ENCODE assay signal across 22 cellular contexts in genomic region chr9:129612815-129613519, GRCh38. TPM values are rescaled to one million over a fixed set of nuclear protein-coding genes. Genes with fewer than 3 reads are reported as not detected.
DNase-seq lines count a peak whose midpoint lies in the region; TF ChIP-seq lines count a peak whose summit lies in the region.
"Had no signal": no experiment of that assay in that cellular context is flagged by ENCODE, and none has a peak within 500 bp of the region (broad histone marks: within the 10 kb centered on the region; RNA-seq: fewer than 3 reads in every experiment).

No MANE protein-coding gene starts in this region.

- H3K4me3 ChIP-seq in breast epithelium (no peak overlapping the region), tibial nerve (peak overlapping the region in 2 of 4 donors; percentile 7 to 13), colonic mucosa (no peak overlapping the region)
- H3K4me3 ChIP-seq: mucosa of descending colon, SJCRH30, smooth muscle cell had no signal

- intact Hi-C loops in breast epithelium (cut with DNase I; ENCODE audit: low total_unique reads), result no loop called here
- intact Hi-C loops in MCF 10A (cut with micrococcal nuclease), result no loop called here
- intact Hi-C loops in colonic mucosa (cut with DNase I), result no loop called here
- intact Hi-C loops in posterior vena cava (cut with DNase I), result loop anchor here in 1 of 2 donors (10.0 kb wide), 1 partner anchor 278 kb away; no protein-coding TSS in a partner anchor

- no peak for TF ChIP-seq EP300 in tibial nerve (IDR thresholded peaks at IDR 0.05)

- TF ChIP-seq POLR2A in breast epithelium (IDR thresholded peaks at IDR 0.05) (no peak), tibial nerve (IDR thresholded peaks at IDR 0.05) (peak in 1 of 2 donors; percentile 41)

- H3K36me3 Mint-ChIP-seq in MCF 10A (ENCODE audit: insufficient read depth, unreplicated experiment) (no peaks in the 10 kb centered on the region), brain (no peaks in the 10 kb centered on the region), nephron (ENCODE audit: low read depth) (no peaks in the 10 kb centered on the region)
- H3K36me3 Mint-ChIP-seq: activated naive CD4-positive, alpha-beta T cell treated with anti-CD3 and anti-CD28 coated beads, Interleukin-2, amount 10 ng/mL, durations not matched to agents 7 days and 5 days; CD4-positive, CD25-positive, alpha-beta regulatory T cell had no signal

- POLR2A ChIA-PET in MCF 10A (lab: Yijun Ruan, JAX), result interaction anchor here (0.6 to 1.1 kb wide), 2 partner anchors 11 to 63 kb away, joined by 3 to 4 read pairs; no protein-coding TSS in a partner anchor

- H3K4me1 Mint-ChIP-seq in MCF 10A (ENCODE audit: insufficient read depth, unreplicated experiment), result peaks cover 6% of the 10 kb centered on the region
- peaks cover 48% of the 10 kb centered on the region for H3K4me1 Mint-ChIP-seq in brain
- H3K4me1 Mint-ChIP-seq in nephron, result peaks cover 10% of the 10 kb centered on the region

- whole genome bisulfite sequencing in tibial nerve, 2 donors, result 56 to 65% methylated on average over 8 to 13 of the region's 15 CpGs

- H3K27ac Mint-ChIP-seq in MCF 10A (ENCODE audit: low read depth, unreplicated experiment), result no peak overlapping the region
- peak overlapping the region; percentile 88 to 97 (median 92) for H3K27ac Mint-ChIP-seq in brain
- peak overlapping the region; percentile 63 to 87 (median 68) for H3K27ac Mint-ChIP-seq in nephron
- H3K27ac Mint-ChIP-seq: activated CD4-positive, alpha-beta memory T cell treated with anti-CD3 and anti-CD28 coated beads, Interleukin-2, amount 10 ng/mL, durations not matched to agents 7 days and 5 days; activated naive CD4-positive, alpha-beta T cell treated with anti-CD3 and anti-CD28 coated beads, Interleukin-2, amount 10 ng/mL, durations not matched to agents 7 days and 5 days; activated T-cell treated with anti-CD3 and anti-CD28 coated beads, Interleukin-2, amount 50 U/mL, for 24 hours; CD4-positive, CD25-positive, alpha-beta regulatory T cell; dendritic cell treated with granulocyte-macrophage colony-stimulating factor and Interleukin-4, amounts not matched to agents 40 ng/mL and 50 ng/mL, for 4 days had no signal

- H3K27me3 Mint-ChIP-seq in MCF 10A (ENCODE audit: insufficient read depth, unreplicated experiment) (no peaks in the 10 kb centered on the region), brain (no peaks in the 10 kb centered on the region), nephron (ENCODE audit: low read depth) (peaks cover 3% of the 10 kb centered on the region)

- CTCF ChIA-PET in MCF 10A (lab: Yijun Ruan, JAX), result interaction anchor here (0.5 to 4.6 kb wide), 13 partner anchors 8 to 481 kb away, joined by 3 to 50 read pairs (median 6); partner anchors contain the start of gene C9orf50

- BruUV-seq in MCF 10A (replicated peaks; lab: Mats Ljungman, UMichigan), result no TSS peak

- no peak overlapping the region for H3K9ac ChIP-seq in colonic mucosa (ENCODE audit: low read depth in 2 of 2, low read length in 2 of 2)

- H3K4me1 ChIP-seq in breast epithelium (peaks cover 9 to 12% of the 10 kb centered on the region in 2 donors), tibial nerve (peaks cover 0 to 58% (median 36%) of the 10 kb centered on the region in 4 donors), colonic mucosa (peaks cover 8% of the 10 kb centered on the region)

- H3K9me3 Mint-ChIP-seq in MCF 10A (ENCODE audit: unreplicated experiment), result no peaks in the 10 kb centered on the region
- peaks cover 0 to 3% (median 0%) of the 10 kb centered on the region in 5 experiments for H3K9me3 Mint-ChIP-seq in brain
- no peaks in the 10 kb centered on the region for H3K9me3 Mint-ChIP-seq in nephron
- H3K9me3 Mint-ChIP-seq: activated CD4-positive, alpha-beta memory T cell treated with anti-CD3 and anti-CD28 coated beads, Interleukin-2, amount 10 ng/mL, durations not matched to agents 7 days and 5 days; activated naive CD4-positive, alpha-beta T cell treated with anti-CD3 and anti-CD28 coated beads, Interleukin-2, amount 10 ng/mL, durations not matched to agents 7 days and 5 days; activated T-cell treated with anti-CD3 and anti-CD28 coated beads, Interleukin-2, amount 50 U/mL, for 24 hours; CD4-positive, CD25-positive, alpha-beta regulatory T cell; dendritic cell treated with granulocyte-macrophage colony-stimulating factor and Interleukin-4, amounts not matched to agents 40 ng/mL and 50 ng/mL, for 4 days had no signal

- no peaks in the 10 kb centered on the region for H3K36me3 ChIP-seq in breast epithelium
- no peaks in the 10 kb centered on the region for H3K36me3 ChIP-seq in tibial nerve
- H3K36me3 ChIP-seq in colonic mucosa, result no peaks in the 10 kb centered on the region
- H3K36me3 ChIP-seq: SJCRH30, WERI-Rb-1 had no signal

- H3K27me3 ChIP-seq in breast epithelium (no peaks in the 10 kb centered on the region), tibial nerve (no peaks in the 10 kb centered on the region), colonic mucosa (no peaks in the 10 kb centered on the region)

- no peaks in the 10 kb centered on the region for H3K9me3 ChIP-seq in breast epithelium
- H3K9me3 ChIP-seq in tibial nerve, result no peaks in the 10 kb centered on the region
- H3K9me3 ChIP-seq in colonic mucosa, result no peaks in the 10 kb centered on the region
- H3K9me3 ChIP-seq: mucosa of descending colon, SJCRH30 had no signal

- H3K27ac ChIP-seq in breast epithelium, result peak overlapping the region; percentile 40 to 48
- peak overlapping the region; percentile 54 to 96 (median 92) for H3K27ac ChIP-seq in tibial nerve
- no peak overlapping the region for H3K27ac ChIP-seq in colonic mucosa
- H3K27ac ChIP-seq: SJCRH30, WERI-Rb-1 had no signal

- DNase-seq in breast epithelium (ENCODE audit: low spot score in 2 of 2), result no peak
- no peak for DNase-seq in MCF 10A (ENCODE audit: unreplicated experiment)
- no peak for DNase-seq in tibial nerve (ENCODE audit: low spot score in 2 of 2)
- DNase-seq in colonic mucosa, result no peak
- DNase-seq in posterior vena cava (ENCODE audit: low spot score), result no peak
- no peak for DNase-seq in retina
- DNase-seq: activated CD4-positive, alpha-beta memory T cell treated with anti-CD3 and anti-CD28 coated beads, Interleukin-2, amount 10 ng/mL, durations not matched to agents 7 days and 5 days; activated naive CD4-positive, alpha-beta T cell treated with anti-CD3 and anti-CD28 coated beads, Interleukin-2, amount 10 ng/mL, durations not matched to agents 7 days and 5 days; activated T-cell treated with anti-CD3 and anti-CD28 coated beads, Interleukin-2, amount 50 U/mL, for 24 hours; CD4-positive, CD25-positive, alpha-beta regulatory T cell; DND-41; NCI-H2081 treated with DMSO at 0.1 percent for 48 hours; SJCRH30; stimulated activated CD4-positive, alpha-beta T cell treated with anti-CD3 and anti-CD28 coated beads, Interleukin-4, amount 100 ng/mL, for 4 hours; T-helper 2 cell had no signal

- H3K4me3 Mint-ChIP-seq in MCF 10A (ENCODE audit: unreplicated experiment), result no peak overlapping the region
- peak overlapping the region in 3 of 5 experiments; percentile 44 to 61 (median 55) for H3K4me3 Mint-ChIP-seq in brain
- H3K4me3 Mint-ChIP-seq in nephron, result no peak overlapping the region
- H3K4me3 Mint-ChIP-seq: activated CD4-positive, alpha-beta memory T cell treated with anti-CD3 and anti-CD28 coated beads, Interleukin-2, amount 10 ng/mL, durations not matched to agents 7 days and 5 days; activated naive CD4-positive, alpha-beta T cell treated with anti-CD3 and anti-CD28 coated beads, Interleukin-2, amount 10 ng/mL, durations not matched to agents 7 days and 5 days; activated T-cell treated with anti-CD3 and anti-CD28 coated beads, Interleukin-2, amount 50 U/mL, for 24 hours; dendritic cell treated with granulocyte-macrophage colony-stimulating factor and Interleukin-4, amounts not matched to agents 40 ng/mL and 50 ng/mL, for 4 days had no signal

- TF ChIP-seq CTCF in breast epithelium (IDR thresholded peaks at IDR 0.05) (no peak), MCF 10A (IDR thresholded peaks at IDR 0.05; ENCODE audit: unreplicated experiment) (no peak), brain (conservative IDR thresholded peaks at IDR 0.05) (no peak), nephron (IDR thresholded peaks at IDR 0.05; ENCODE audit: unreplicated experiment in 3 of 3) (no peak), tibial nerve (IDR thresholded peaks at IDR 0.05) (no peak), colonic mucosa (IDR thresholded peaks at IDR 0.05) (no peak)

RNA-seq across cellular contexts. Expression of gene C9orf50, which starts 7.9 kb away (rescaled TPM):
- total RNA-seq in breast epithelium (under 1 TPM in 1 of 3 donors, not detected in 2; 0.48 TPM), MCF 10A (2022) (0.20 TPM in 1 of 2 replicates, not detected in the other), tibial nerve (1 to 10 TPM in 3 of 4 donors, under 1 TPM in 1; 0.90 to 1.7 (median 1.3) TPM), colonic mucosa (not detected), posterior vena cava (not detected)
- polyA plus RNA-seq in brain (ENCODE audit: insufficient read depth, low read depth, low replicate concordance), result 3.5 TPM
- total RNA-seq: activated CD4-positive, alpha-beta memory T cell treated with anti-CD3 and anti-CD28 coated beads, Interleukin-2, amount 10 ng/mL, durations not matched to agents 7 days and 5 days; CD4-positive, CD25-positive, alpha-beta regulatory T cell; mucosa of descending colon; SJCRH30; smooth muscle cell; subcutaneous adipose tissue had no signal
- polyA plus RNA-seq: CD4-positive, CD25-positive, alpha-beta regulatory T cell had no signal

RNA-seq across cellular contexts. Expression of gene NTMT1, which starts 13.0 kb away (rescaled TPM):
- total RNA-seq in breast epithelium (10 to 100 TPM; 17.8 to 31.1 (median 27.4) TPM), MCF 10A (2022) (32.9 and 49.2 TPM in 2 replicates), tibial nerve (10 to 100 TPM; 23.9 to 30.6 (median 27.5) TPM), colonic mucosa (10 to 100 TPM; 25.3 to 50.2 TPM), posterior vena cava (10 to 100 TPM; 22.7 to 25.6 TPM)
- polyA plus RNA-seq in brain (ENCODE audit: insufficient read depth, low read depth, low replicate concordance), result 118 TPM

RNA-seq across cellular contexts. Expression of gene ASB6, which starts 29.0 kb away (rescaled TPM):
- total RNA-seq in breast epithelium (10 to 100 TPM; 11.2 to 24.4 (median 21.6) TPM), MCF 10A (2022) (14.4 TPM in 2 replicates), tibial nerve (10 to 100 TPM; 14.9 to 25.5 (median 22.4) TPM), colonic mucosa (10 to 100 TPM; 15.8 to 18.5 TPM), posterior vena cava (10 to 100 TPM; 14.1 to 16.9 TPM)
- 29.1 TPM for polyA plus RNA-seq in brain (ENCODE audit: insufficient read depth, low read depth, low replicate concordance)

RNA-seq across cellular contexts. Expression of gene PRRX2, which starts 52.5 kb away (rescaled TPM):
- total RNA-seq in breast epithelium (10 to 100 TPM in 1 of 3 donors, 1 to 10 TPM in 2; 4.4 to 35.1 (median 9.9) TPM), MCF 10A (2022) (not detected in 2 replicates), tibial nerve (10 to 100 TPM in 3 of 4 donors, 1 to 10 TPM in 1; 9.6 to 32.1 (median 14.9) TPM), colonic mucosa (under 1 TPM; 0.64 to 0.85 TPM), posterior vena cava (10 to 100 TPM; 20.8 to 22.9 TPM)
- 0.51 TPM for polyA plus RNA-seq in brain (ENCODE audit: insufficient read depth, low read depth, low replicate concordance)
- total RNA-seq: activated CD4-positive, alpha-beta memory T cell treated with anti-CD3 and anti-CD28 coated beads, Interleukin-2, amount 10 ng/mL, durations not matched to agents 7 days and 5 days; CD4-positive, CD25-positive, alpha-beta regulatory T cell had no signal
- polyA plus RNA-seq: CD4-positive, CD25-positive, alpha-beta regulatory T cell had no signal

Comparison
In these comparisons a context has a peak if more than half of its experiments do, and no peak if none do; other contexts are left out.
1. H3K4me3 Mint-ChIP-seq: peak in brain (3 of 5); none in MCF 10A (single experiment) and nephron (0 of 3).